8 cellular contexts compared by ENCODE assay signal in genomic region chr1:32335951-32336867, GRCh38. TPM values are rescaled to one million over a fixed set of nuclear protein-coding genes. Genes with fewer than 3 reads are reported as not detected.
DNase-seq lines count a peak whose midpoint lies in the region; ATAC-seq and TF ChIP-seq lines count a peak whose summit lies in the region.

Gene MARCKSL1, minus strand, starts transcription at chr1:32336233. Its CDS starts 200 bp downstream, at chr1:32336033.

- ATAC-seq in HG02981 (IDR thresholded peaks at IDR 0.05; ENCODE audit: unreplicated experiment) (peak; percentile 45), left lung (peak; percentile 68)

- peak within 1 kb of the TSS; percentile 49 to 54 for H3K4me3 ChIP-seq in left lung

- DNase-seq in NCI-H2227 treated with DMSO at 0.1 percent for 48 hours (lab: John Stamatoyannopoulos, UW) (peak; percentile 78), left lung (peak; percentile 79 to 94), cortex of kidney (lab: John Stamatoyannopoulos, UW) (no peak)
- peak; percentile 95 for DNase-seq in activated CD4-positive, alpha-beta T cell treated with anti-CD3 and anti-CD28 coated beads, Interleukin-2, amount 10 ng/mL, durations not matched to agents 24 days and 14 days
- DNase-seq in stimulated activated CD4-positive, alpha-beta T cell treated with anti-CD3 and anti-CD28 coated beads, Interleukin-2, amount 100 ng/mL, for 4 hours (ENCODE audit: low read depth), result peak; percentile 82

- no peaks in the 10 kb centered on the region for H3K9me3 Mint-ChIP-seq in activated CD4-positive, alpha-beta T cell treated with anti-CD3 and anti-CD28 coated beads, Interleukin-2, amount 10 ng/mL, durations not matched to agents 24 days and 14 days

- intact Hi-C loops in activated CD4-positive, alpha-beta T cell treated with anti-CD3 and anti-CD28 coated beads, Interleukin-2, amount 10 ng/mL, durations not matched to agents 24 days and 14 days (cut with micrococcal nuclease), result loop anchor here (1.0 to 5.0 kb wide), 7 partner anchors 15 to 264 kb away; partner anchors contain the start of genes BSDC1, EIF3I, TMEM234 and TMEM39B
- intact Hi-C loops in left lung (cut with DNase I), result no loop called here

- peaks cover 0 to 23% of the 10 kb centered on the region in 2 donors for H3K27me3 ChIP-seq in left lung

- H3K36me3 ChIP-seq in left lung, result peaks cover 0 to 27% of the 10 kb centered on the region in 2 donors

- H3K27ac ChIP-seq in cingulate gyrus (ENCODE audit: low read depth, low read length) (peak within 1 kb of the TSS; percentile 100), left lung (peak within 1 kb of the TSS; percentile 70 to 84)

- peak; percentile 100 for TF ChIP-seq POLR2A in GM15510 (IDR thresholded peaks at IDR 0.05; ENCODE audit: borderline replicate concordance, extremely low read depth, insufficient read length)

- no peaks in the 10 kb centered on the region for H3K9me3 ChIP-seq in left lung

- peak within 1 kb of the TSS; percentile 92 for H3K4me3 Mint-ChIP-seq in activated CD4-positive, alpha-beta T cell treated with anti-CD3 and anti-CD28 coated beads, Interleukin-2, amount 10 ng/mL, durations not matched to agents 24 days and 14 days

- no peaks in the 10 kb centered on the region for H3K27me3 Mint-ChIP-seq in activated CD4-positive, alpha-beta T cell treated with anti-CD3 and anti-CD28 coated beads, Interleukin-2, amount 10 ng/mL, durations not matched to agents 24 days and 14 days

- peaks cover 29% of the 10 kb centered on the region for H3K36me3 Mint-ChIP-seq in activated CD4-positive, alpha-beta T cell treated with anti-CD3 and anti-CD28 coated beads, Interleukin-2, amount 10 ng/mL, durations not matched to agents 24 days and 14 days (ENCODE audit: low read depth)

- TF ChIP-seq CTCF in left lung (IDR thresholded peaks at IDR 0.05), result no peak

- H3K4me1 Mint-ChIP-seq in activated CD4-positive, alpha-beta T cell treated with anti-CD3 and anti-CD28 coated beads, Interleukin-2, amount 10 ng/mL, durations not matched to agents 24 days and 14 days, result peaks cover 39% of the 10 kb centered on the region

- H3K27ac Mint-ChIP-seq in activated CD4-positive, alpha-beta T cell treated with anti-CD3 and anti-CD28 coated beads, Interleukin-2, amount 10 ng/mL, durations not matched to agents 24 days and 14 days, result peak within 1 kb of the TSS; percentile 69

- peaks cover 15 to 67% of the 10 kb centered on the region in 2 donors for H3K4me1 ChIP-seq in left lung

RNA-seq across cellular contexts. Expression of gene MARCKSL1, which starts in this region (rescaled TPM):
- total RNA-seq in activated CD4-positive, alpha-beta T cell treated with anti-CD3 and anti-CD28 coated beads, Interleukin-2, amount 10 ng/mL, durations not matched to agents 24 days and 14 days, result 34.8 and 36.6 TPM in 2 replicates
- total RNA-seq in left lung, result 10 to 100 TPM; 33.1 to 58.3 TPM
